ENCODE assay signal across 16 cellular contexts in genomic region chr1:89890085-89890754, GRCh38.
DNase-seq lines count a peak whose midpoint lies in the region; ATAC-seq, FAIRE-seq and TF ChIP-seq lines count a peak whose summit lies in the region.
"Had no signal": no experiment of that assay in that cellular context is flagged by ENCODE, and none has a peak within 500 bp of the region (broad histone marks: within the 10 kb centered on the region; RNA-seq: fewer than 3 reads in every experiment).

No MANE protein-coding gene starts in this region.

- peaks cover 6% of the 10 kb centered on the region for H3K79me2 ChIP-seq in keratinocyte (ENCODE audit: control insufficient read depth, insufficient read depth, low read length)

- H3K4me3 Mint-ChIP-seq in HFFc6 (peak overlapping the region; percentile 60), WTC11 (no peak overlapping the region)
- H3K4me3 Mint-ChIP-seq: activated CD4-positive, alpha-beta memory T cell treated with anti-CD3 and anti-CD28 coated beads, Interleukin-2, amount 10 ng/mL, durations not matched to agents 7 days and 5 days; CD8-positive, alpha-beta T cell had no signal

- DNase-seq in HFFc6 (peak; percentile 89), WTC11 (ENCODE audit: low spot score) (no peak), keratinocyte (ENCODE audit: low read depth, low spot score) (peak; percentile 98), DMS153 (lab: John Stamatoyannopoulos, UW) (no peak), NCI-H345 treated with DMSO at 0.1 percent for 48 hours (lab: John Stamatoyannopoulos, UW; ENCODE audit: unreplicated experiment) (no peak), SW480 (ENCODE audit: low spot score) (no peak), cortex of kidney (lab: John Stamatoyannopoulos, UW) (no peak)
- DNase-seq: activated CD4-positive, alpha-beta memory T cell treated with anti-CD3 and anti-CD28 coated beads, Interleukin-2, amount 10 ng/mL, durations not matched to agents 7 days and 5 days; amniotic stem cell; CD8-positive, alpha-beta T cell; gastrocnemius medialis; midbrain; NCI-H2081 treated with DMSO at 0.1 percent for 48 hours; SHP77 treated with DMSO at 0.1 percent for 48 hours; stimulated activated CD8-positive, alpha-beta memory T cell treated with anti-CD3 and anti-CD28 coated beads, Interleukin-4, amount 100 ng/mL, for 48 hours had no signal

- H2AFZ ChIP-seq in keratinocyte (ENCODE audit: control insufficient read depth, low read length) = peak overlapping the region; percentile 43

- H3K9me3 Mint-ChIP-seq in HFFc6 (no peaks in the 10 kb centered on the region), WTC11 (no peaks in the 10 kb centered on the region)
- H3K9me3 Mint-ChIP-seq: activated CD4-positive, alpha-beta memory T cell treated with anti-CD3 and anti-CD28 coated beads, Interleukin-2, amount 10 ng/mL, durations not matched to agents 7 days and 5 days; CD8-positive, alpha-beta T cell had no signal

- ATAC-seq in WTC11 = no peak
- ATAC-seq: CD8-positive, alpha-beta T cell; gastrocnemius medialis had no signal

- H3K4me1 ChIP-seq in keratinocyte (ENCODE audit: control insufficient read depth, extremely low read depth, insufficient read depth, low read length) = peaks cover 51% of the 10 kb centered on the region

- H3K36me3 ChIP-seq in keratinocyte (ENCODE audit: control insufficient read depth in 2 of 2, extremely low read depth in 1 of 2, insufficient read depth in 2 of 2, low read length in 2 of 2) = no peaks in the 10 kb centered on the region
- H3K36me3 ChIP-seq: gastrocnemius medialis had no signal

- peak overlapping the region in 2 of 3 experiments; percentile 55 to 58 for H3K4me3 ChIP-seq in keratinocyte (ENCODE audit: control insufficient read depth in 2 of 3, extremely low read depth in 1 of 3, insufficient read depth in 2 of 3, low read depth in 1 of 3, low read length in 3 of 3)
- H3K4me3 ChIP-seq: gastrocnemius medialis had no signal

- no peaks in the 10 kb centered on the region for H3K9me1 ChIP-seq in keratinocyte (ENCODE audit: control insufficient read depth, extremely low read depth, insufficient read depth, low read length)

- peak overlapping the region; percentile 74 for H3K9ac ChIP-seq in keratinocyte (ENCODE audit: control insufficient read depth, extremely low read depth, insufficient read depth, low read length)

- dilution Hi-C loops in keratinocyte (cut with MboI; ENCODE audit: extremely low pct_ligation_motif_present, low sequenced_read_pairs) = no loop called here

- peaks cover 5% of the 10 kb centered on the region; the same call in 1 of the 2 replicates for H3K36me3 Mint-ChIP-seq in HFFc6 (ENCODE audit: low read depth)
- no peaks in the 10 kb centered on the region for H3K36me3 Mint-ChIP-seq in WTC11

- peak overlapping the region; percentile 51; the same call in 1 of the 2 replicates for H3K27ac ChIP-seq in C4-2B
- H3K27ac ChIP-seq in keratinocyte (ENCODE audit: control insufficient read depth, insufficient read depth, low read length) = peak overlapping the region; percentile 96
- H3K27ac ChIP-seq: gastrocnemius medialis had no signal

- CTCF ChIA-PET in WTC11 (lab: Charles Lee) = interaction anchor here (0.8 kb wide), 1 partner anchor 14 kb away, joined by 3 read pairs; no protein-coding TSS in a partner anchor

- H3K9me3 ChIP-seq in keratinocyte (ENCODE audit: control insufficient read depth, low read depth, low read length) = no peaks in the 10 kb centered on the region
- H3K9me3 ChIP-seq: gastrocnemius medialis had no signal

- H3K4me1 Mint-ChIP-seq in HFFc6 (ENCODE audit: low read depth) (peaks cover 90% of the 10 kb centered on the region), WTC11 (peaks cover 43% of the 10 kb centered on the region)

- POLR2A ChIA-PET in WTC11 (lab: Charles Lee) = no interaction called here

- no peaks in the 10 kb centered on the region for H3K27me3 ChIP-seq in keratinocyte (ENCODE audit: control insufficient read depth, extremely low read depth, insufficient read depth, low read length)
- H3K27me3 ChIP-seq: gastrocnemius medialis had no signal

- TF ChIP-seq CTCF in C4-2B (conservative IDR thresholded peaks at IDR 0.05) = no peak
- TF ChIP-seq CTCF in HFFc6 (IDR thresholded peaks at IDR 0.05) = no peak
- TF ChIP-seq CTCF in WTC11 (IDR thresholded peaks at IDR 0.05) = no peak
- TF ChIP-seq CTCF in keratinocyte (optimal IDR thresholded peaks at IDR 0.05 in 1 of 3, IDR thresholded peaks at IDR 0.05 in 1 of 3, conservative IDR thresholded peaks at IDR 0.05 in 1 of 3; ENCODE audit: extremely low read depth in 1 of 3, insufficient read depth in 2 of 3, low read length in 3 of 3) = no peak

- H3K27me3 Mint-ChIP-seq in HFFc6 (ENCODE audit: insufficient read depth) (no peaks in the 10 kb centered on the region; the same call in 1 of the 2 replicates), WTC11 (ENCODE audit: low read depth) (no peaks in the 10 kb centered on the region)
- H3K27me3 Mint-ChIP-seq: activated CD4-positive, alpha-beta memory T cell treated with anti-CD3 and anti-CD28 coated beads, Interleukin-2, amount 10 ng/mL, durations not matched to agents 7 days and 5 days had no signal

- H3K27ac Mint-ChIP-seq in HFFc6 = peak overlapping the region; percentile 87
- H3K27ac Mint-ChIP-seq in WTC11 = peak overlapping the region; percentile 47
- H3K27ac Mint-ChIP-seq: activated CD4-positive, alpha-beta memory T cell treated with anti-CD3 and anti-CD28 coated beads, Interleukin-2, amount 10 ng/mL, durations not matched to agents 7 days and 5 days; CD8-positive, alpha-beta T cell had no signal

- peak; percentile 71 for FAIRE-seq in keratinocyte (lab: Jason Lieb, UNC)

- no peaks in the 10 kb centered on the region for H4K20me1 ChIP-seq in keratinocyte (ENCODE audit: control insufficient read depth, extremely low read depth, insufficient read depth, low read length)

- H3K4me2 ChIP-seq in keratinocyte (ENCODE audit: control insufficient read depth, extremely low read depth, insufficient read depth, low read depth, low read length) = peak overlapping the region; percentile 88

TF ChIP-seq in WTC11, 78 proteins besides CTCF, POLR2A, EP300 and RAD21 (continues in another document):
- no peak for TF ChIP-seq NFE2L1 (CRISPR knock-in tag; IDR thresholded peaks at IDR 0.05)
- TF ChIP-seq, protein P1, sequence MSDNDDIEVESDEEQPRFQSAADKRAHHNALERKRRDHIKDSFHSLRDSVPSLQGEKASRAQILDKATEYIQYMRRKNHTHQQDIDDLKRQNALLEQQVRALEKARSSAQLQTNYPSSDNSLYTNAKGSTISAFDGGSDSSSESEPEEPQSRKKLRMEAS (CRISPR knock-in tag; IDR thresholded peaks at IDR 0.05) = no peak
- TF ChIP-seq ELF4 (CRISPR knock-in tag; IDR thresholded peaks at IDR 0.05; ENCODE audit: low read depth) = no peak
- TF ChIP-seq ZNF396 (CRISPR knock-in tag; IDR thresholded peaks at IDR 0.05; ENCODE audit: borderline replicate concordance) = no peak
- TF ChIP-seq, protein P2, sequence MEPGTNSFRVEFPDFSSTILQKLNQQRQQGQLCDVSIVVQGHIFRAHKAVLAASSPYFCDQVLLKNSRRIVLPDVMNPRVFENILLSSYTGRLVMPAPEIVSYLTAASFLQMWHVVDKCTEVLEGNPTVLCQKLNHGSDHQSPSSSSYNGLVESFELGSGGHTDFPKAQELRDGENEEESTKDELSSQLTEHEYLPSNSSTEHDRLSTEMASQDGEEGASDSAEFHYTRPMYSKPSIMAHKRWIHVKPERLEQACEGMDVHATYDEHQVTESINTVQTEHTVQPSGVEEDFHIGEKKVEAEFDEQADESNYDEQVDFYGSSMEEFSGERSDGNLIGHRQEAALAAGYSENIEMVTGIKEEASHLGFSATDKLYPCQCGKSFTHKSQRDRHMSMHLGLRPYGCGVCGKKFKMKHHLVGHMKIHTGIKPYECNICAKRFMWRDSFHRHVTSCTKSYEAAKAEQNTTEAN (CRISPR knock-in tag; IDR thresholded peaks at IDR 0.05) = no peak
- no peak for TF ChIP-seq IRF1 (CRISPR knock-in tag; IDR thresholded peaks at IDR 0.05)
- TF ChIP-seq ESRRA (CRISPR knock-in tag; IDR thresholded peaks at IDR 0.05; ENCODE audit: borderline replicate concordance) = no peak
- TF ChIP-seq, protein P3, sequence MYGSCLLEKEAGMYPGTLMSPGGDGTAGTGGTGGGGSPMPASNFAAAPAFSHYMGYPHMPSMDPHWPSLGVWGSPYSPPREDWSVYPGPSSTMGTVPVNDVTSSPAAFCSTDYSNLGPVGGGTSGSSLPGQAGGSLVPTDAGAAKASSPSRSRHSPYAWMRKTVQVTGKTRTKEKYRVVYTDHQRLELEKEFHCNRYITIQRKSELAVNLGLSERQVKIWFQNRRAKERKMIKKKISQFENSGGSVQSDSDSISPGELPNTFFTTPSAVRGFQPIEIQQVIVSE (CRISPR knock-in tag; IDR thresholded peaks at IDR 0.05; ENCODE audit: borderline replicate concordance) = no peak
- TF ChIP-seq FOXK1 (CRISPR knock-in tag; IDR thresholded peaks at IDR 0.05) = no peak
- no peak for TF ChIP-seq E2F5 (CRISPR knock-in tag; IDR thresholded peaks at IDR 0.05)

Comparison
In these comparisons a context has a peak if more than half of its experiments do, and no peak if none do; other contexts are left out.
1. DNase-seq: peak in HFFc6 (single experiment) and keratinocyte (single experiment); none in WTC11 (single experiment), DMS153 (single experiment), NCI-H345 treated with DMSO at 0.1 percent for 48 hours (single experiment), SW480 (single experiment) and cortex of kidney (single experiment).